In genomic region chr2:238970553-238971081, GRCh38 we compare ENCODE assay signal across 8 cellular contexts.
DNase-seq lines count a peak whose midpoint lies in the region; ATAC-seq, FAIRE-seq and TF ChIP-seq lines count a peak whose summit lies in the region.

No MANE protein-coding gene starts in this region.

- in situ Hi-C loops in mammary epithelial cell (cut with MboI; ENCODE audit: low sequenced_read_pairs in 2 of 2) = no loop called here

- H3K4me2 ChIP-seq in mammary epithelial cell (ENCODE audit: insufficient read depth, low read depth, low read length) = no peak overlapping the region

- H4K20me1 ChIP-seq in mammary epithelial cell (ENCODE audit: insufficient read depth, low read length) = no peaks in the 10 kb centered on the region

- no peak for ATAC-seq in HG02798 (IDR thresholded peaks at IDR 0.05; ENCODE audit: poor library complexity, unreplicated experiment)

- peak overlapping the region; percentile 10 for H2AFZ ChIP-seq in mammary epithelial cell (ENCODE audit: low read depth, low read length)

- intact Hi-C loops in A673 (cut with micrococcal nuclease; ENCODE audit: unreplicated experiment) = no loop called here
- intact Hi-C loops in mammary epithelial cell (cut with micrococcal nuclease) = loop anchor here (1.0 kb wide), 5 partner anchors 22 to 457 kb away; partner anchors contain the start of gene TWIST2

- no peaks in the 10 kb centered on the region for H3K9me3 ChIP-seq in A673 (ENCODE audit: low read depth, low read length, poor library complexity, severe bottlenecking)
- no peaks in the 10 kb centered on the region for H3K9me3 ChIP-seq in mammary epithelial cell (replicated peaks; ENCODE audit: insufficient read depth, low read length)

- no peak overlapping the region for H3K9ac ChIP-seq in mammary epithelial cell (ENCODE audit: insufficient read depth, low read length)

- H3K4me1 ChIP-seq in A673 (ENCODE audit: insufficient read depth, low read length, poor library complexity, severe bottlenecking) = no peaks in the 10 kb centered on the region
- H3K4me1 ChIP-seq in mammary epithelial cell (ENCODE audit: insufficient read depth, low read length) = peaks cover 21% of the 10 kb centered on the region

- dilution Hi-C loops in mammary epithelial cell (cut with HindIII; ENCODE audit: low sequenced_read_pairs) = no loop called here

- H3K79me2 ChIP-seq in mammary epithelial cell (ENCODE audit: insufficient read depth, low read length) = no peaks in the 10 kb centered on the region

- FAIRE-seq in GM12891 (lab: Jason Lieb, UNC) = peak; percentile 75

- TF ChIP-seq POLR2A in GM12891 (IDR thresholded peaks at IDR 0.05; ENCODE audit: low read depth, low read length) = no peak

- WGBS in mammary epithelial cell (ENCODE audit: low coverage, missing lambda C conversion rate) = 49% methylated on average over 5 of the region's 9 CpGs

- BruUV-seq in A673 (replicated peaks; lab: Mats Ljungman, UMichigan) (no TSS peak), mammary epithelial cell (replicated peaks; lab: Mats Ljungman, UMichigan) (no TSS peak)

- CTCF ChIA-PET in A673 (lab: Charles Lee) (no interaction called here), mammary epithelial cell (lab: Charles Lee; ENCODE audit: low non-redundant PET) (no interaction called here)

- H3K27ac ChIP-seq in A673 (ENCODE audit: low read depth, low read length, poor library complexity, severe bottlenecking) = no peak overlapping the region
- no peak overlapping the region for H3K27ac ChIP-seq in mammary epithelial cell (ENCODE audit: insufficient read depth, low read depth, low read length)

- POLR2A ChIA-PET in A673 (lab: Charles Lee; ENCODE audit: low non-redundant PET) = no interaction called here

- H3K4me3 ChIP-seq in A673 (ENCODE audit: low read depth, low read length, poor library complexity, severe bottlenecking) = no peak overlapping the region
- H3K4me3 ChIP-seq in mammary epithelial cell (replicated peaks in 1 of 3; ENCODE audit: insufficient read depth in 1 of 3, low read depth in 2 of 3, low read length in 3 of 3) = no peak overlapping the region

- DNase-seq in A673 (ENCODE audit: low spot score) (peak; percentile 33), GM12891 (ENCODE audit: insufficient read length, low spot score) (peak; percentile 74), HuH-7 (ENCODE audit: low spot score) (peak; percentile 82), T-helper 9 cell (peak; percentile 31), mammary epithelial cell (peak; percentile 36), kidney glomerular epithelial cell (lab: John Stamatoyannopoulos, UW) (peak; percentile 34)
- DNase-seq in stimulated activated CD4-positive, alpha-beta T cell treated with anti-CD3 and anti-CD28 coated beads, TNF-alpha, amount 100 ng/mL, for 1 hour (ENCODE audit: low read depth in 3 of 3, low spot score in 1 of 3) = peak in 2 of 3 donors; percentile 8 to 21

- H3K36me3 ChIP-seq in A673 (ENCODE audit: insufficient read depth, low read length, poor library complexity, severe bottlenecking) (no peaks in the 10 kb centered on the region), mammary epithelial cell (ENCODE audit: insufficient read depth, low read length) (no peaks in the 10 kb centered on the region)

- TF ChIP-seq CTCF in A673 (conservative IDR thresholded peaks at IDR 0.05; ENCODE audit: low read depth, low read length) = peak; percentile 98
- TF ChIP-seq CTCF in mammary epithelial cell (conservative IDR thresholded peaks at IDR 0.05 in 1 of 2, IDR thresholded peaks at IDR 0.05 in 1 of 2; ENCODE audit: extremely low read depth in 1 of 2, insufficient read depth in 1 of 2, low read depth in 1 of 2, low read length in 2 of 2) = peak; percentile 100

- H3K27me3 ChIP-seq in A673 (replicated peaks; ENCODE audit: insufficient read depth, low read depth, low read length, poor library complexity) (peaks cover 2% of the 10 kb centered on the region), mammary epithelial cell (ENCODE audit: insufficient read depth, low read length) (no peaks in the 10 kb centered on the region)

TF ChIP-seq in GM12891, 5 proteins besides CTCF, POLR2A, EP300 and RAD21:
- no peak for TF ChIP-seq SPI1 (IDR thresholded peaks at IDR 0.05; ENCODE audit: low read depth, low read length)
- TF ChIP-seq PAX5 (IDR thresholded peaks at IDR 0.05; ENCODE audit: insufficient read depth, low read length, severe bottlenecking) = no peak
- no peak for TF ChIP-seq TAF1 (IDR thresholded peaks at IDR 0.05; ENCODE audit: low read depth, low read length)
- TF ChIP-seq POU2F2 (IDR thresholded peaks at IDR 0.05; ENCODE audit: low read depth, low read length) = no peak
- no peak for TF ChIP-seq POLR2AphosphoS5 (IDR thresholded peaks at IDR 0.05; ENCODE audit: low read depth, low read length)

Comparison
In these comparisons a context has a peak if more than half of its experiments do, and no peak if none do; other contexts are left out.
1. DNase-seq: peak in every context shown above with its lines; median percentile 82 in HuH-7; 74 in GM12891; 36 in mammary epithelial cell; 34 in kidney glomerular epithelial cell; 33 in A673; 31 in T-helper 9 cell; 14 in stimulated activated CD4-positive, alpha-beta T cell treated with anti-CD3 and anti-CD28 coated beads, TNF-alpha, amount 100 ng/mL, for 1 hour.